Comparison of ENCODE assay signal across 13 cellular contexts in the genomic region with DNA sequence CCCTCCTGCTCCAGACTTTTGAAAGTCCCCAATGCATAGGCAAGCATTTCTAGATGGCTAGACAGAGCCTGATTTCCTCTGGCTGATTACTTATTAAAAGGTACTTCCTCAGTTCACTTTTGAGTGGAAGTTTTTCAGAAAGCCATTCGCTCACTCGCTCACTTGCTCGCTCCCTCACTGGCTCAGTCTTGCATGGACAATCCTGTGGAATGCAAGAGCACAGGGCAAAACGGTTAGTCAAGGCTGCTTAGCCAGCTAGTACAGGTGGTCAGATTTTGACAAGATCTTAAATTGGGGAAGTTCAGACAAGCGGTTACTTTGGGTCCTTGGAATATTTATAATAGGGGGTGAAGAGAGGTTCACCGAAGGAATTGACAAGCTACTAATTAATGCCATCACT.
"Had no signal": no experiment of that assay in that cellular context is flagged by ENCODE, and none has a peak within 500 bp of the region (broad histone marks: within the 10 kb centered on the region; RNA-seq: fewer than 3 reads in every experiment).

No MANE protein-coding gene starts in this region.

- H3K4me1 ChIP-seq: upper lobe of left lung had no signal

- DNase-seq: activated CD4-positive, alpha-beta T cell treated with anti-CD3 and anti-CD28 coated beads, Interleukin-2, amount 10 ng/mL, durations not matched to agents 24 days and 14 days; activated naive CD4-positive, alpha-beta T cell treated with anti-CD3 and anti-CD28 coated beads, Interleukin-2, amount 10 ng/mL, durations not matched to agents 7 days and 5 days; activated T-cell treated with anti-CD3 and anti-CD28 coated beads for 4 hours; dermis blood vessel endothelial cell; endodermal cell; immature natural killer cell; mesendoderm; sigmoid colon; stimulated activated naive CD4-positive, alpha-beta T cell; substantia nigra had no signal

- ATAC-seq: esophagus mucosa, SK-N-SH treated with all-trans-retinoic acid at 6 μM for 48 hours had no signal

- H3K4me3 ChIP-seq: sigmoid colon, upper lobe of left lung had no signal

- H3K27ac ChIP-seq: sigmoid colon, upper lobe of left lung had no signal

- H3K9me3 ChIP-seq: sigmoid colon, upper lobe of left lung had no signal

- H3K27me3 ChIP-seq: sigmoid colon, upper lobe of left lung had no signal

- H3K36me3 ChIP-seq: sigmoid colon, upper lobe of left lung had no signal
